ENCODE assay signal across 8 cellular contexts in the genomic region with DNA sequence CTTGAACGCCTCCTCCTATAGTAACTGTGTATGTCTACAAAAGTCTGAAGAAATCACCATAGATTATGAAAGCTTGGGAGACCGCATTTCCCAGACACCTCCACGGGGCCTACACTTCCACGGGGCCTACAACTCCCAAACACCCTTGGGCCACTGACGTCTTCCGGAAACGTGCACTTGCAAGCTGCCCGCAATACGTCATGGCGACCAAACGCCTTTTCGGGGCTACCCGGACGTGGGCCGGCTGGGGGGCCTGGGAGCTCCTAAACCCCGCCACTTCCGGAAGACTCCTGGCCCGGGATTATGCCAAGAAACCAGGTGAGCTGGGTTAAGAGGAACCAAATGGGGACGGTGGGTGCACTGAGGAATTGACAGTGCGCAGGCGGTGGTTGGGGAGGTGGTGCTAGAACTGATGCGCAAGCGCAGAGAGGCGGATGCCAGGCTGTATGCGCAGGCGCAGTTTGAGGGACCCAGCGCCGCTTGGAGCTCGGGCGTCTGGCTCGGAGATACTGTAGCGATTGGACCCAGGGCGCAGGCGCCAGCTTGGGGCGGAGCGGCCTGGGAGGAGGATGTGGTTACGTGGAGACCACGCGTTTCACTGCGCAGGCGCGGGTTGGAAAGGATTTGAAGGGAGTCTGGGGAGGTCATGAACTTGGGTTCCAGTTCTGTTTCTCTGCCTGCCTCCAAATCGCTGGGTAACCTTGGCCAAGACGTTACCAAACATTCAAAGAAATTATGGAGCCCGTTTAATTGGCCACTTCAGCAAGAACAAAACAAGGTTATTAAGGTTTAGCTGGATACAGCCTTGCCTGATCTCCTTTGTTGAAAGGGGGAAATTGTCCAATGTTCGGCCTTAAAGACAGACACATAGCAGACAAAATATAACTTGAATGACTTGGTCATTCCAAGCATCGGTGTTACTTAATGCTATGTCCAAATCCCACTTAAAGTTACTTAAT. TPM values are rescaled to one million over a fixed set of nuclear protein-coding genes. Genes with fewer than 3 reads are reported as not detected.
DNase-seq lines count a peak whose midpoint lies in the region; ATAC-seq lines count a peak whose summit lies in the region.

Gene MRPL54, plus strand, starts transcription at position 182 of the 959 bp plus-strand sequence. Its CDS starts 19 bp downstream, at position 201.

- peak; percentile 99 for DNase-seq in NCI-H69 (lab: John Stamatoyannopoulos, UW)
- DNase-seq in activated CD4-positive, alpha-beta T cell treated with anti-CD3 and anti-CD28 coated beads, Interleukin-2, amount 10 ng/mL, durations not matched to agents 7 days and 5 days: peak; percentile 99
- DNase-seq in cortex of kidney (lab: John Stamatoyannopoulos, UW): peak; percentile 88
- peak; percentile 100 for DNase-seq in left kidney (ENCODE audit: low read depth, low spot score)
- peak; percentile 99 for DNase-seq in stimulated activated CD4-positive, alpha-beta T cell treated with anti-CD3 and anti-CD28 coated beads, Interleukin-2, amount 100 ng/mL, for 24 hours

- POLR2A ChIA-PET in activated CD4-positive, alpha-beta T cell treated with anti-CD3 and anti-CD28 coated beads, Interleukin-2, amount 10 ng/mL, durations not matched to agents 7 days and 5 days (lab: Charles Lee): interaction anchor here (0.9 kb wide), 1 partner anchor 59 kb away, joined by 4 read pairs; no protein-coding TSS in a partner anchor

- peaks cover 38% of the 10 kb centered on the region for H3K4me1 Mint-ChIP-seq in activated CD4-positive, alpha-beta T cell treated with anti-CD3 and anti-CD28 coated beads, Interleukin-2, amount 10 ng/mL, durations not matched to agents 7 days and 5 days

- peaks cover 54% of the 10 kb centered on the region for H3K36me3 ChIP-seq in BLaER1

- no peaks in the 10 kb centered on the region for H4K20me1 ChIP-seq in BLaER1

- peak within 1 kb of the TSS; percentile 100 for H3K27ac Mint-ChIP-seq in activated CD4-positive, alpha-beta T cell treated with anti-CD3 and anti-CD28 coated beads, Interleukin-2, amount 10 ng/mL, durations not matched to agents 7 days and 5 days

- CTCF ChIA-PET in activated CD4-positive, alpha-beta T cell treated with anti-CD3 and anti-CD28 coated beads, Interleukin-2, amount 10 ng/mL, durations not matched to agents 7 days and 5 days (lab: Charles Lee): interaction anchor here (0.7 to 3.9 kb wide), 23 partner anchors 9 to 1028 kb away, joined by 3 to 15 read pairs (median 3); partner anchors contain the start of genes MATK and RAX2

- peak within 1 kb of the TSS; percentile 99 for H3K4me3 Mint-ChIP-seq in activated CD4-positive, alpha-beta T cell treated with anti-CD3 and anti-CD28 coated beads, Interleukin-2, amount 10 ng/mL, durations not matched to agents 7 days and 5 days

- ATAC-seq in GM19328 (IDR thresholded peaks at IDR 0.05; ENCODE audit: unreplicated experiment) (peak; percentile 80), HG03520 (IDR thresholded peaks at IDR 0.05; ENCODE audit: unreplicated experiment) (peak; percentile 59)

- no peaks in the 10 kb centered on the region for H3K27me3 ChIP-seq in BLaER1

- peaks cover 41% of the 10 kb centered on the region for H3K4me1 ChIP-seq in BLaER1

- H3K27me3 Mint-ChIP-seq in activated CD4-positive, alpha-beta T cell treated with anti-CD3 and anti-CD28 coated beads, Interleukin-2, amount 10 ng/mL, durations not matched to agents 7 days and 5 days: no peaks in the 10 kb centered on the region

- peak within 1 kb of the TSS; percentile 98 for H3K27ac ChIP-seq in BLaER1

- peak within 1 kb of the TSS; percentile 96 for H3K9ac ChIP-seq in BLaER1

- H3K4me2 ChIP-seq in BLaER1: peak within 1 kb of the TSS; percentile 93

- H3K4me3 ChIP-seq in BLaER1: peak within 1 kb of the TSS; percentile 85

- H3K9me3 Mint-ChIP-seq in activated CD4-positive, alpha-beta T cell treated with anti-CD3 and anti-CD28 coated beads, Interleukin-2, amount 10 ng/mL, durations not matched to agents 7 days and 5 days: no peaks in the 10 kb centered on the region

- no peaks in the 10 kb centered on the region for H3K9me3 ChIP-seq in BLaER1

- peaks cover 22% of the 10 kb centered on the region for H3K36me3 Mint-ChIP-seq in activated CD4-positive, alpha-beta T cell treated with anti-CD3 and anti-CD28 coated beads, Interleukin-2, amount 10 ng/mL, durations not matched to agents 7 days and 5 days (ENCODE audit: low read depth)

RNA-seq across cellular contexts. Expression of gene MRPL54, which starts in this region (rescaled TPM):
- total RNA-seq in activated CD4-positive, alpha-beta T cell treated with anti-CD3 and anti-CD28 coated beads, Interleukin-2, amount 10 ng/mL, durations not matched to agents 7 days and 5 days: 10 to 100 TPM; 78.4 to 81.3 TPM

Comparison
In these comparisons a context has a peak if more than half of its experiments do, and no peak if none do; other contexts are left out.
1. Peak in every context shown above with its lines: DNase-seq, ATAC-seq, H3K4me3 ChIP-seq and H3K27ac ChIP-seq.